8 cellular contexts compared by ENCODE assay signal in genomic region chr2:144162652-144163051, GRCh38.
DNase-seq lines count a peak whose midpoint lies in the region; ATAC-seq and TF ChIP-seq lines count a peak whose summit lies in the region.

No MANE protein-coding gene starts in this region.

- H3K4me3 ChIP-seq in upper lobe of right lung = no peak overlapping the region
- no peak overlapping the region for H3K4me3 ChIP-seq in uterus

- peak; percentile 54 for TF ChIP-seq CTCF in upper lobe of right lung (IDR thresholded peaks at IDR 0.05)
- no peak for TF ChIP-seq CTCF in uterus (IDR thresholded peaks at IDR 0.05)

- DNase-seq in COLO668 (lab: John Stamatoyannopoulos, UW; ENCODE audit: unreplicated experiment) (peak; percentile 17), LoVo (ENCODE audit: low spot score) (peak; percentile 18), left colon (peak in 1 of 2 donors; percentile 45), upper lobe of right lung (no peak), posterior cingulate gyrus (no peak), uterus (no peak)
- peak; percentile 42 to 47 for DNase-seq in activated T-cell treated with anti-CD3 and anti-CD28 coated beads, Interleukin-2, amount 50 U/mL, for 48 hours

- ATAC-seq in GM19035 (IDR thresholded peaks at IDR 0.05; ENCODE audit: unreplicated experiment) = peak; percentile 78
- ATAC-seq in left colon = peak; percentile 79
- ATAC-seq in upper lobe of right lung = peak; percentile 76

- no peaks in the 10 kb centered on the region for H3K4me1 ChIP-seq in upper lobe of right lung
- H3K4me1 ChIP-seq in uterus = no peaks in the 10 kb centered on the region

- no peaks in the 10 kb centered on the region for H3K9me3 ChIP-seq in upper lobe of right lung
- no peaks in the 10 kb centered on the region for H3K9me3 ChIP-seq in uterus

- no peak overlapping the region for H3K27ac ChIP-seq in upper lobe of right lung
- H3K27ac ChIP-seq in uterus = no peak overlapping the region

- TF ChIP-seq POLR2A in uterus (IDR thresholded peaks at IDR 0.05) = no peak

- H3K36me3 ChIP-seq in upper lobe of right lung = no peaks in the 10 kb centered on the region
- no peaks in the 10 kb centered on the region for H3K36me3 ChIP-seq in uterus

- no peaks in the 10 kb centered on the region for H3K27me3 ChIP-seq in upper lobe of right lung
- no peaks in the 10 kb centered on the region for H3K27me3 ChIP-seq in uterus

- intact Hi-C loops in left colon (cut with DNase I, micrococcal nuclease) (no loop called here), upper lobe of right lung (cut with DNase I) (no loop called here), posterior cingulate gyrus (cut with DNase I) (no loop called here), uterus (cut with DNase I; ENCODE audit: low total_unique reads) (no loop called here)

Comparison
In these comparisons a context has a peak if more than half of its experiments do, and no peak if none do; other contexts are left out.
1. DNase-seq: peak in COLO668 (single experiment), LoVo (single experiment) and activated T-cell treated with anti-CD3 and anti-CD28 coated beads, Interleukin-2, amount 50 U/mL, for 48 hours (2 of 2); none in upper lobe of right lung (single experiment), posterior cingulate gyrus (0 of 10) and uterus (0 of 2).
2. Peak in every context shown above with its lines, with median percentiles within 50 percentile points of each other: ATAC-seq.